ENCODE assay signal across 30 cellular contexts in the genomic region with DNA sequence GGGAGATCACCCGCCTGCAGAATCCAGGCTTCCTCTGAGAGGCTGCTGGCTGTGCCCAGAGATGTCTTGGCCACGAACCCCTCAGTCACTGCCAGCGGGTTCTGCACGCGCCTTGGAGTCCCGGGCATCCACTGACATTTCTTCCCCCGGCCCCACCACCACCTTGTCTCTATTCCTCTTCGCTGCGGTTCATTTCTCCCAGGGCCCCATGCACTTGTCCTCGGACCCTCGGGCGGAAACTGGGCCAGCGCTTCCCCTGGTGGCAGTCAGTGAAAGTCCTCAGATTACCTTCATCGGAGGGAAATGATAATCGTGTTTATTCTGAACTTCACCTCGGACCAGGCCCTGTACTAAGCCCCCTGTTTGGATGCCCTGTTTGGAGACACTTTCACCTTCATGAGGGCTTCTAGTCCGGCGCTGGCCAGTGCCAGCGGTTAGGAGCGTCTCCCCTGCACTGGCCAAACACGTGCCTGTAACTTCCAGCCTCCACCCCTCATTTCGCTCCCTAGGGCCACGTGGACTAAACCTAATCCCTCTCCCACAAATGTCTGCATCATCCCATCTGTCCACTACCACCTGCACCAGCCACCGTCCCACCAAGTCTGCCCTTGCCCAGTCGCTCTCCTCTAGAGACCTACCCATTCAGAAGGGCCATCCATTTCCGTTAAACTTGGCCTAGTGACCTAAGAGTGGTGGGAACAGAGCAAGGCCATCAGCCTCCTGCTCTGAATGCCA.
DNase-seq lines count a peak whose midpoint lies in the region; ATAC-seq, FAIRE-seq and TF ChIP-seq lines count a peak whose summit lies in the region.
"Had no signal": no experiment of that assay in that cellular context is flagged by ENCODE, and none has a peak within 500 bp of the region (broad histone marks: within the 10 kb centered on the region; RNA-seq: fewer than 3 reads in every experiment).

No MANE protein-coding gene starts in this region.

- no peaks in the 10 kb centered on the region for H3K9me3 Mint-ChIP-seq in activated T-cell treated with anti-CD3 and anti-CD28 coated beads, Interleukin-2, amount 50 U/mL, for 4 hours
- no peaks in the 10 kb centered on the region for H3K9me3 Mint-ChIP-seq in activated CD4-positive, alpha-beta T cell treated with anti-CD3 and anti-CD28 coated beads for 36 hours (ENCODE audit: low read depth)
- H3K9me3 Mint-ChIP-seq: CD4-positive, alpha-beta T cell had no signal

- H3K56ac ChIP-seq in IMR-90 (ENCODE audit: extremely low read depth, insufficient read depth, low read length): no peak overlapping the region
- H3K56ac ChIP-seq in H1 (replicated peaks; ENCODE audit: insufficient read length, low read depth, low read length): no peak overlapping the region

- H3K23me2 ChIP-seq in H1 (ENCODE audit: low read depth, low read length): no peaks in the 10 kb centered on the region

- TF ChIP-seq EP300 in H1 (IDR thresholded peaks at IDR 0.05; ENCODE audit: borderline replicate concordance in 1 of 2, low read depth in 2 of 2, low read length in 2 of 2): no peak

- H3K4me1 Mint-ChIP-seq in activated T-cell treated with anti-CD3 and anti-CD28 coated beads, Interleukin-2, amount 50 U/mL, for 4 hours (ENCODE audit: low read depth): no peaks in the 10 kb centered on the region
- H3K4me1 Mint-ChIP-seq in activated CD4-positive, alpha-beta T cell treated with anti-CD3 and anti-CD28 coated beads for 36 hours: no peaks in the 10 kb centered on the region

- H3K14ac ChIP-seq in IMR-90 (replicated peaks; ENCODE audit: low read depth, low read length): no peak overlapping the region
- H3K14ac ChIP-seq in H1 (ENCODE audit: insufficient read length): no peak overlapping the region

- no peak for TF ChIP-seq RAD21 in IMR-90 (IDR thresholded peaks at IDR 0.05; ENCODE audit: low read length)
- TF ChIP-seq RAD21 in H1 (IDR thresholded peaks at IDR 0.05 in 1 of 2, conservative IDR thresholded peaks at IDR 0.05 in 1 of 2; ENCODE audit: low read depth in 2 of 2, low read length in 2 of 2): peak; percentile 60 to 64

- H2BK120ac ChIP-seq in IMR-90 (ENCODE audit: low read depth, low read length) (no peak overlapping the region), H1 (replicated peaks; ENCODE audit: low read depth, low read length) (no peak overlapping the region)

- 65% methylated on average over 21 of the region's 26 CpGs; no CpG with 5 or more reads in 1 of the 2 experiments for WGBS in IMR-90 (ENCODE audit: extremely low coverage in 2 of 2, insufficient read length in 1 of 2), 2 experiments
- 78% methylated on average over 26 of the region's 26 CpGs; no CpG with 5 or more reads in 1 of the 2 experiments for WGBS in H1 (ENCODE audit: extremely low coverage in 1 of 2, insufficient coverage in 1 of 2, insufficient read length in 1 of 2, insufficient replicate concordance in 2 of 2, low coverage in 1 of 2, low lambda C conversion rate in 2 of 2, missing lambda C conversion rate in 1 of 2), 2 experiments

- H3K4ac ChIP-seq in IMR-90 (ENCODE audit: low read depth, low read length): no peak overlapping the region
- H3K4ac ChIP-seq in H1 (replicated peaks; ENCODE audit: insufficient read length, low read depth, low read length): no peak overlapping the region

- H3K18ac ChIP-seq in IMR-90 (ENCODE audit: low read depth, low read length) (no peak overlapping the region), H1 (ENCODE audit: extremely low read depth, low read length) (no peak overlapping the region)

- BruUV-seq in IMR-90 (replicated peaks; lab: Mats Ljungman, UMichigan): no TSS peak

- no peaks in the 10 kb centered on the region for H3K79me1 ChIP-seq in IMR-90 (ENCODE audit: low read depth in 1 of 2, low read length in 2 of 2)
- no peaks in the 10 kb centered on the region for H3K79me1 ChIP-seq in H1 (ENCODE audit: low read depth, low read length)

- in situ Hi-C loops in IMR-90 (cut with MboI; ENCODE audit: low sequenced_read_pairs): no loop called here

- H4K91ac ChIP-seq in IMR-90 (ENCODE audit: insufficient read depth, low read depth, low read length): no peak overlapping the region
- no peak overlapping the region for H4K91ac ChIP-seq in H1 (replicated peaks; ENCODE audit: insufficient read length, low read length)

- H4K20me1 ChIP-seq in IMR-90 (ENCODE audit: insufficient read depth, low read length): no peaks in the 10 kb centered on the region
- H4K20me1 ChIP-seq in H1 (replicated peaks in 1 of 2; ENCODE audit: control insufficient read depth in 1 of 2, insufficient read depth in 2 of 2, low read length in 2 of 2): no peaks in the 10 kb centered on the region
- no peaks in the 10 kb centered on the region for H4K20me1 ChIP-seq in osteoblast (ENCODE audit: insufficient read depth, low read length)

- no peaks in the 10 kb centered on the region for H3K9me1 ChIP-seq in IMR-90 (ENCODE audit: insufficient read depth, low read length)

- H2BK5ac ChIP-seq in IMR-90 (ENCODE audit: low read depth, low read length, poor library complexity, severe bottlenecking) (no peak overlapping the region), H1 (ENCODE audit: low read depth, low read length) (no peak overlapping the region)

- H3K4me3 ChIP-seq in IMR-90 (ENCODE audit: insufficient read depth, low read depth, low read length) (no peak overlapping the region), H1 (ENCODE audit: extremely low read depth in 1 of 4, insufficient read depth in 2 of 4, low read depth in 3 of 4, low read length in 4 of 4) (no peak overlapping the region), osteoblast (ENCODE audit: insufficient read depth, low read length) (no peak overlapping the region)
- H3K4me3 ChIP-seq: ascending aorta, esophagus muscularis mucosa had no signal

- ATAC-seq in IMR-90 (ENCODE audit: low read depth) (no peak), GM19328 (IDR thresholded peaks at IDR 0.05; ENCODE audit: unreplicated experiment) (no peak)
- ATAC-seq in activated T-cell treated with anti-CD3 and anti-CD28 coated beads, Interleukin-2, amount 50 U/mL, for 4 hours: no peak
- no peak for ATAC-seq in activated CD4-positive, alpha-beta T cell treated with anti-CD3 and anti-CD28 coated beads for 36 hours
- ATAC-seq: left ventricle myocardium superior; naive thymus-derived CD4-positive, alpha-beta T cell had no signal

- no peaks in the 10 kb centered on the region for H3K36me3 ChIP-seq in IMR-90 (ENCODE audit: control insufficient read depth, insufficient read depth, low read length)
- H3K36me3 ChIP-seq in H1 (ENCODE audit: control insufficient read depth in 2 of 4, insufficient read depth in 4 of 4, low read length in 3 of 4): no peaks in the 10 kb centered on the region
- H3K36me3 ChIP-seq in osteoblast (ENCODE audit: insufficient read depth, low read length): no peaks in the 10 kb centered on the region
- H3K36me3 ChIP-seq: ascending aorta, esophagus muscularis mucosa had no signal

- H2BK15ac ChIP-seq in IMR-90 (ENCODE audit: low read depth, low read length) (no peak overlapping the region), H1 (ENCODE audit: low read length) (no peak overlapping the region; the same call in 1 of the 2 replicates)

- H3K23ac ChIP-seq in IMR-90 (ENCODE audit: low read depth, low read length) (no peak overlapping the region), H1 (ENCODE audit: insufficient read length) (no peak overlapping the region)

- H3K9ac ChIP-seq in IMR-90 (ENCODE audit: low read depth, low read length) (no peak overlapping the region), H1 (replicated peaks in 1 of 4; ENCODE audit: extremely low read depth in 1 of 4, low read depth in 3 of 4, low read length in 3 of 4) (no peak overlapping the region)

- peak overlapping the region; percentile 62; the same call in 1 of the 2 replicates for H2BK12ac ChIP-seq in H1 (ENCODE audit: low read depth, low read length)

- no peaks in the 10 kb centered on the region for H3K4me1 ChIP-seq in IMR-90 (ENCODE audit: control insufficient read depth, insufficient read depth, low read length)
- H3K4me1 ChIP-seq in H1 (replicated peaks in 1 of 4; ENCODE audit: control insufficient read depth in 3 of 4, insufficient read depth in 4 of 4, low read length in 3 of 4): peaks cover 0 to 4% (median 0%) of the 10 kb centered on the region in 4 experiments; a peak in 1 of 7 replicates
- H3K4me1 ChIP-seq in osteoblast (ENCODE audit: insufficient read depth, low read length): no peaks in the 10 kb centered on the region
- H3K4me1 ChIP-seq: ascending aorta, esophagus muscularis mucosa had no signal

- H2BK20ac ChIP-seq in IMR-90 (ENCODE audit: low read depth, low read length) (no peak overlapping the region), H1 (ENCODE audit: low read length) (no peak overlapping the region)

- H3K9me3 ChIP-seq in IMR-90 (ENCODE audit: control insufficient read depth, insufficient read depth, low read length): peaks cover 3% of the 10 kb centered on the region; the same call in 1 of the 2 replicates
- peaks cover 0 to 6% of the 10 kb centered on the region in 2 experiments; a peak in 2 of 4 replicates for H3K9me3 ChIP-seq in H1 (ENCODE audit: insufficient read depth in 2 of 2, low read depth in 1 of 2, low read length in 1 of 2)
- H3K9me3 ChIP-seq in osteoblast (ENCODE audit: low read depth, low read length): no peaks in the 10 kb centered on the region
- H3K9me3 ChIP-seq: ascending aorta, esophagus muscularis mucosa had no signal

- no peak overlapping the region for H4K5ac ChIP-seq in IMR-90 (ENCODE audit: low read depth, low read length)
- no peak overlapping the region for H4K5ac ChIP-seq in H1 (ENCODE audit: insufficient read length, low read depth, low read length)

- POLR2A ChIA-PET in IMR-90 (lab: Charles Lee; ENCODE audit: unreplicated experiment): no interaction called here
- POLR2A ChIA-PET in H1 (lab: Charles Lee; ENCODE audit: partially characterized antibody): no interaction called here
- POLR2A ChIA-PET in activated CD4-positive, alpha-beta T cell treated with anti-CD3 and anti-CD28 coated beads for 36 hours (lab: Charles Lee): no interaction called here

- peaks cover 60% of the 10 kb centered on the region for H3K27me3 Mint-ChIP-seq in activated T-cell treated with anti-CD3 and anti-CD28 coated beads, Interleukin-2, amount 50 U/mL, for 4 hours (ENCODE audit: low read depth)
- peaks cover 28% of the 10 kb centered on the region for H3K27me3 Mint-ChIP-seq in activated CD4-positive, alpha-beta T cell treated with anti-CD3 and anti-CD28 coated beads for 36 hours

- TF ChIP-seq POLR2A in IMR-90 (IDR thresholded peaks at IDR 0.05; ENCODE audit: low read depth, low read length) (no peak), H1 (IDR thresholded peaks at IDR 0.05; ENCODE audit: control extremely low read depth in 1 of 2, low read depth in 2 of 2, low read length in 2 of 2) (no peak)

- CTCF ChIA-PET in IMR-90 (lab: Yijun Ruan, JAX) (no interaction called here), H1 (lab: Charles Lee; ENCODE audit: partially characterized antibody) (no interaction called here)
- CTCF ChIA-PET in activated CD4-positive, alpha-beta T cell treated with anti-CD3 and anti-CD28 coated beads for 36 hours (lab: Charles Lee): no interaction called here

- H2AK9ac ChIP-seq in IMR-90 (replicated peaks; ENCODE audit: low read depth, low read length, poor library complexity): no peak overlapping the region

- no peak overlapping the region for H3K27ac ChIP-seq in IMR-90 (ENCODE audit: insufficient read depth, low read length)
- H3K27ac ChIP-seq in H1 (ENCODE audit: low read depth, low read length): no peak overlapping the region
- H3K27ac ChIP-seq in osteoblast (ENCODE audit: low read depth, low read length): no peak overlapping the region
- H3K27ac ChIP-seq: ascending aorta, esophagus muscularis mucosa had no signal

- no peak for FAIRE-seq in H1 (lab: Jason Lieb, UNC)
- FAIRE-seq: D721Med, endometrium, keratinocyte, RCC 7860 had no signal

- no peak overlapping the region for H2AK5ac ChIP-seq in IMR-90 (ENCODE audit: low read depth, low read length)
- H2AK5ac ChIP-seq in H1 (ENCODE audit: low read depth, low read length): no peak overlapping the region

- no peak overlapping the region for H3K4me3 Mint-ChIP-seq in activated T-cell treated with anti-CD3 and anti-CD28 coated beads, Interleukin-2, amount 50 U/mL, for 4 hours
- H3K4me3 Mint-ChIP-seq in activated CD4-positive, alpha-beta T cell treated with anti-CD3 and anti-CD28 coated beads for 36 hours: no peak overlapping the region
- H3K4me3 Mint-ChIP-seq: CD4-positive, alpha-beta T cell; naive thymus-derived CD4-positive, alpha-beta T cell had no signal

- intact Hi-C loops in IMR-90 (cut with micrococcal nuclease): no loop called here
- intact Hi-C loops in activated CD4-positive, alpha-beta T cell treated with anti-CD3 and anti-CD28 coated beads for 36 hours (cut with DNase I, micrococcal nuclease): no loop called here

- no peak overlapping the region for H3K27ac Mint-ChIP-seq in activated CD4-positive, alpha-beta T cell treated with anti-CD3 and anti-CD28 coated beads for 36 hours
- H3K27ac Mint-ChIP-seq: CD4-positive, alpha-beta T cell had no signal

- TF ChIP-seq CTCF in IMR-90 (conservative IDR thresholded peaks at IDR 0.05; ENCODE audit: low read depth, low read length) (no peak), H1 (IDR thresholded peaks at IDR 0.05; ENCODE audit: control extremely low read depth in 1 of 3, insufficient read depth in 1 of 3, low read depth in 1 of 3, low read length in 3 of 3) (peak; percentile 47 to 55 (median 54)), osteoblast (IDR thresholded peaks at IDR 0.05; ENCODE audit: extremely low read depth, low read depth, low read length) (no peak)

- no peaks in the 10 kb centered on the region for H3K36me3 Mint-ChIP-seq in activated T-cell treated with anti-CD3 and anti-CD28 coated beads, Interleukin-2, amount 50 U/mL, for 4 hours (ENCODE audit: insufficient read depth)
- H3K36me3 Mint-ChIP-seq in activated CD4-positive, alpha-beta T cell treated with anti-CD3 and anti-CD28 coated beads for 36 hours (ENCODE audit: low read depth): no peaks in the 10 kb centered on the region

- H3K27me3 ChIP-seq in IMR-90 (ENCODE audit: control insufficient read depth, insufficient read depth, low read length) (peaks cover 20% of the 10 kb centered on the region), H1 (replicated peaks in 1 of 4; ENCODE audit: control insufficient read depth in 3 of 4, extremely low read depth in 1 of 4, insufficient read depth in 3 of 4, low read length in 3 of 4) (no peaks in the 10 kb centered on the region), osteoblast (ENCODE audit: insufficient read depth, low read length) (peaks cover 11% of the 10 kb centered on the region)
- H3K27me3 ChIP-seq: ascending aorta had no signal

- H4K8ac ChIP-seq in IMR-90 (ENCODE audit: low read depth in 2 of 2, low read length in 2 of 2) (no peak overlapping the region), H1 (ENCODE audit: extremely low read depth, insufficient read depth, low read length) (no peak overlapping the region)

- H2AFZ ChIP-seq in IMR-90 (replicated peaks; ENCODE audit: low read length, poor library complexity) (peak overlapping the region; percentile 41), H1 (ENCODE audit: low read length) (no peak overlapping the region), osteoblast (ENCODE audit: low read length) (no peak overlapping the region)

- H3K4me2 ChIP-seq in IMR-90 (ENCODE audit: low read depth, low read length) (no peak overlapping the region), H1 (ENCODE audit: insufficient read depth in 1 of 2, low read depth in 2 of 2, low read length in 2 of 2) (no peak overlapping the region), osteoblast (ENCODE audit: insufficient read depth, low read length) (no peak overlapping the region)

- dilution Hi-C loops in IMR-90 (cut with HindIII; ENCODE audit: low sequenced_read_pairs, unreplicated experiment): no loop called here

- H3K79me2 ChIP-seq in H1 (ENCODE audit: control insufficient read depth in 1 of 2, insufficient read depth in 2 of 2, low read length in 2 of 2) (no peaks in the 10 kb centered on the region), osteoblast (ENCODE audit: insufficient read depth, low read length) (no peaks in the 10 kb centered on the region)

- DNase-seq in DMS 273 (lab: John Stamatoyannopoulos, UW; ENCODE audit: unreplicated experiment): peak; percentile 5
- DNase-seq in DMS 273 treated with DMSO at 0.1 percent for 48 hours (lab: John Stamatoyannopoulos, UW): no peak
- DNase-seq in IMR-90: no peak
- DNase-seq in H1 (ENCODE audit: low read depth in 1 of 2, low spot score in 2 of 2): no peak
- DNase-seq in osteoblast (ENCODE audit: insufficient read length, low spot score, missing footprints): peak; percentile 37
- DNase-seq in activated T-cell treated with anti-CD3 and anti-CD28 coated beads, Interleukin-2, amount 50 U/mL, for 4 hours: no peak
- no peak for DNase-seq in activated CD4-positive, alpha-beta T cell treated with anti-CD3 and anti-CD28 coated beads for 36 hours
- DNase-seq: 8988T; activated CD8-positive, alpha-beta memory T cell treated with anti-CD3 and anti-CD28 coated beads for 24 hours; activated gamma-delta T cell treated with Interleukin-2 at 50 U/mL for 16 hours; activated T-cell treated with anti-CD3 and anti-CD28 coated beads for 4 hours; CD4-positive, alpha-beta T cell; foreskin fibroblast; KBM-7; left ventricle myocardium superior; midbrain; naive thymus-derived CD4-positive, alpha-beta T cell; NCI-H1105; NCI-H2029; NCI-H526 treated with DMSO at 0.1 percent for 48 hours; nucleus accumbens; SHP77 treated with DMSO at 0.1 percent for 48 hours; stimulated activated naive CD4-positive, alpha-beta T cell had no signal

Comparison
In these comparisons a context has a peak if more than half of its experiments do, and no peak if none do; other contexts are left out.
1. DNase-seq: peak in DMS 273 (single experiment) and osteoblast (single experiment); none in DMS 273 treated with DMSO at 0.1 percent for 48 hours (single experiment), IMR-90 (single experiment), H1 (0 of 2), activated T-cell treated with anti-CD3 and anti-CD28 coated beads, Interleukin-2, amount 50 U/mL, for 4 hours (single experiment) and activated CD4-positive, alpha-beta T cell treated with anti-CD3 and anti-CD28 coated beads for 36 hours (single experiment).
2. CTCF ChIP-seq: peak in H1 (3 of 3); none in IMR-90 (single experiment) and osteoblast (single experiment).